In the genomic region with DNA sequence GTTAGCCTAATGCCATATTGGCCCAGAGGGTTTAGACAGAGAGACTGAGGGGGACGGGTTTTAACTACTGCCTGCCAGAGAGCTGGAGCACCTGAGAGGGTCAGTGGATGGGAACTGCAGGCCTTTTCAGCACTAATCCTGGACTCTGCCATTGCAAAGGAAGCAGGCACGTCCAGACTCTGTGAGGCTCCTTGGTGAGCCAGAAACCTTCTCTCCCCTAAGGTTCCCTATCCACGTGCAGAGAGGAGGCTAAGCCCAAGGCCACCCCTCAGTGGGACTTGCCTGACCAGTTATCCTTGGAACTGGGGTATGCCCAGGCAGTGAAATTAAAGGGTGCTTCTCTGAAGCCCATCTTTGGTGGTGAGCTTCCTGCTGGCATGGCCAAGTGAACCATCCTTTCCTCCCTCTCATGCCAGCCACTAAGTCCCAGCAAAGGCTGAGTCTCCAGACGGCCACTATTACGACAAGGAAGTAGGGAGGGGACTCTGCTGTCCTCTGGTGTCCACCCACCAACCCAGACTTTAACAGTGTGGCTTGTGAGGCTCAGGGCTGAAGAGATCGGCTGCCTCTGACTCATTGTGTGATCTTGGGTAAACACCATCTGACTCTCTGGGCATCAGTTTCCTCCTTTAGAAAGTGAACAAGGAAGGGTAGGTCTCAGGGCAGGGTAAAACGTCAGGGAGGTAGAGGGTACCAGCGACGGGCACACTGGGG, we compare ENCODE assay signal across 9 cellular contexts. TPM values are rescaled to one million over a fixed set of nuclear protein-coding genes. Genes with fewer than 3 reads are reported as not detected.
A peak's percentile ranks its signal among the peaks of the same experiment; 100 is the strongest.
DNase-seq lines count a peak whose midpoint lies in the region; ATAC-seq, FAIRE-seq and TF ChIP-seq lines count a peak whose summit lies in the region.
"Had no signal": no experiment of that assay in that cellular context is flagged by ENCODE, and none has a peak within 500 bp of the region (broad histone marks: within the 10 kb centered on the region; RNA-seq: fewer than 3 reads in every experiment).

No MANE protein-coding gene starts in this region.

- DNase-seq in heart left ventricle (no peak), left ventricle myocardium superior (no peak), GM12878 (ENCODE audit: low read depth, low spot score) (no peak), left lung (peak in 1 of 2 donors; percentile 83), DMS79 treated with DMSO at 0.1 percent for 48 hours (lab: John Stamatoyannopoulos, UW) (no peak), foreskin keratinocyte (no peak)
- DNase-seq: stimulated activated CD4-positive, alpha-beta T cell treated with anti-CD3 and anti-CD28 coated beads, Interleukin-2, amount 100 ng/mL, for 24 hours had no signal

- H3K36me3 ChIP-seq in heart left ventricle (no peaks in the 10 kb centered on the region), GM12878 (ENCODE audit: control insufficient read depth in 2 of 2, insufficient read depth in 2 of 2, low read length in 1 of 2) (no peaks in the 10 kb centered on the region), left lung (no peaks in the 10 kb centered on the region), urinary bladder (ENCODE audit: insufficient read depth) (no peaks in the 10 kb centered on the region)

- RAD21 ChIA-PET in GM12878 (lab: Charles Lee; ENCODE audit: unreplicated experiment) = no interaction called here

- no peak overlapping the region for H3K4me3 ChIP-seq in heart left ventricle
- H3K4me3 ChIP-seq in GM12878 = no peak overlapping the region
- no peak overlapping the region for H3K4me3 ChIP-seq in left lung
- H3K4me3 ChIP-seq in urinary bladder (ENCODE audit: low read depth, low read length) = no peak overlapping the region

- H4K20me1 ChIP-seq in GM12878 (ENCODE audit: control insufficient read depth, insufficient read depth) = no peaks in the 10 kb centered on the region

- no peak overlapping the region for H2AFZ ChIP-seq in GM12878 (ENCODE audit: control insufficient read depth, low read depth, low read length)

- in situ Hi-C loops in GM12878 (cut with MboI) = no loop called here

- WGBS in heart left ventricle, 4 donors = 72 to 80% (median 75%) methylated on average over 7 to 9 of the region's 9 CpGs
- 2% methylated on average over 9 of the region's 9 CpGs for WGBS in GM12878 (ENCODE audit: insufficient coverage, insufficient replicate concordance, low lambda C conversion rate, missing lambda C conversion rate)
- 68% methylated on average over 9 of the region's 9 CpGs for WGBS in urinary bladder

- ATAC-seq in heart left ventricle (peak in 1 of 4 donors; percentile 11), left ventricle myocardium superior (no peak), GM12878 (peak; percentile 41; the same call in 2 of the 3 replicates), left lung (peak; percentile 72), foreskin keratinocyte (no peak), HG03097 (IDR thresholded peaks at IDR 0.05; ENCODE audit: low FRiP score, unreplicated experiment) (no peak)

- H3K27me3 ChIP-seq in heart left ventricle (peaks cover 0 to 36% (median 10%) of the 10 kb centered on the region in 9 donors), GM12878 (replicated peaks in 1 of 2; ENCODE audit: control insufficient read depth in 2 of 2, insufficient read depth in 2 of 2, low read length in 1 of 2) (peaks cover 8 to 17% of the 10 kb centered on the region in 2 experiments; a peak in 3 of 4 replicates), left lung (peaks cover 13 to 53% of the 10 kb centered on the region in 2 donors), foreskin keratinocyte (peaks cover 88% of the 10 kb centered on the region)

- TF ChIP-seq POLR2A in heart left ventricle (IDR thresholded peaks at IDR 0.05) = no peak
- TF ChIP-seq POLR2A in GM12878 (IDR thresholded peaks at IDR 0.05; ENCODE audit: low read depth, low read length) = no peak

- no peak for FAIRE-seq in GM12878 (lab: Jason Lieb, UNC)

- TF ChIP-seq RAD21 in GM12878 (IDR thresholded peaks at IDR 0.05; ENCODE audit: insufficient read depth, low read depth, low read length) = no peak

- no peaks in the 10 kb centered on the region for H3K79me2 ChIP-seq in GM12878 (ENCODE audit: control insufficient read depth, insufficient read depth, low read length)

- H3K9me3 ChIP-seq in heart left ventricle (no peaks in the 10 kb centered on the region), GM12878 (replicated peaks; ENCODE audit: control insufficient read depth, insufficient read depth, low read length) (no peaks in the 10 kb centered on the region), left lung (no peaks in the 10 kb centered on the region)

- intact Hi-C loops in heart left ventricle (cut with DNase I) = no loop called here
- intact Hi-C loops in left ventricle myocardium superior (cut with micrococcal nuclease) = no loop called here
- intact Hi-C loops in GM12878 (cut with micrococcal nuclease; ENCODE audit: unreplicated experiment) = no loop called here
- intact Hi-C loops in left lung (cut with DNase I) = no loop called here

- CTCF ChIA-PET in GM12878 (lab: Yijun Ruan, JAX) = interaction anchor here (2.0 kb wide), 1 partner anchor 62 kb away, joined by 8 read pairs; no protein-coding TSS in a partner anchor

- no TSS peak for BruUV-seq in GM12878 (replicated peaks; lab: Mats Ljungman, UMichigan)

- POLR2A ChIA-PET in GM12878 (lab: Charles Lee) = no interaction called here

- TF ChIP-seq EP300 in GM12878 (IDR thresholded peaks at IDR 0.05; ENCODE audit: borderline replicate concordance in 1 of 2, control insufficient read depth in 1 of 2, low read depth in 2 of 2, low read length in 2 of 2) = no peak

- no peak overlapping the region for H3K4me2 ChIP-seq in GM12878 (ENCODE audit: control insufficient read depth, insufficient read depth)

- H3K9ac ChIP-seq in GM12878 (ENCODE audit: control insufficient read depth, insufficient read depth, low read length) = no peak overlapping the region

- SMC1A ChIA-PET in GM12878 (lab: Charles Lee; ENCODE audit: uncharacterized antibody, unreplicated experiment) = no interaction called here

- TF ChIP-seq CTCF in heart left ventricle (IDR thresholded peaks at IDR 0.05) (peak in 2 of 12 donors; percentile 14 to 22), GM12878 (IDR thresholded peaks at IDR 0.05 in 2 of 3, conservative IDR thresholded peaks at IDR 0.05 in 1 of 3; ENCODE audit: control insufficient read depth in 2 of 3, extremely low read depth in 1 of 3, insufficient read depth in 1 of 3, low read depth in 3 of 3, low read length in 3 of 3) (no peak), left lung (IDR thresholded peaks at IDR 0.05) (no peak), foreskin keratinocyte (conservative IDR thresholded peaks at IDR 0.05) (no peak)

- peak overlapping the region; percentile 4 to 87 (median 72) for H3K27ac ChIP-seq in heart left ventricle
- no peak overlapping the region for H3K27ac ChIP-seq in GM12878 (ENCODE audit: control insufficient read depth, insufficient read depth)
- peak overlapping the region; percentile 70 to 94 for H3K27ac ChIP-seq in left lung
- peak overlapping the region; percentile 64 for H3K27ac ChIP-seq in urinary bladder (ENCODE audit: low read depth)
- no peak overlapping the region for H3K27ac ChIP-seq in foreskin keratinocyte

- peaks cover 0 to 54% (median 16%) of the 10 kb centered on the region in 12 donors for H3K4me1 ChIP-seq in heart left ventricle
- no peaks in the 10 kb centered on the region for H3K4me1 ChIP-seq in GM12878 (ENCODE audit: control insufficient read depth, insufficient read depth, low read length)
- peaks cover 10 to 21% of the 10 kb centered on the region in 2 donors for H3K4me1 ChIP-seq in left lung
- H3K4me1 ChIP-seq in urinary bladder (ENCODE audit: insufficient read depth) = no peaks in the 10 kb centered on the region
- H3K4me1 ChIP-seq in foreskin keratinocyte = no peaks in the 10 kb centered on the region

TF ChIP-seq in GM12878, 131 proteins besides CTCF, POLR2A, EP300 and RAD21 (continues in another document):
- TF ChIP-seq, protein P1, sequence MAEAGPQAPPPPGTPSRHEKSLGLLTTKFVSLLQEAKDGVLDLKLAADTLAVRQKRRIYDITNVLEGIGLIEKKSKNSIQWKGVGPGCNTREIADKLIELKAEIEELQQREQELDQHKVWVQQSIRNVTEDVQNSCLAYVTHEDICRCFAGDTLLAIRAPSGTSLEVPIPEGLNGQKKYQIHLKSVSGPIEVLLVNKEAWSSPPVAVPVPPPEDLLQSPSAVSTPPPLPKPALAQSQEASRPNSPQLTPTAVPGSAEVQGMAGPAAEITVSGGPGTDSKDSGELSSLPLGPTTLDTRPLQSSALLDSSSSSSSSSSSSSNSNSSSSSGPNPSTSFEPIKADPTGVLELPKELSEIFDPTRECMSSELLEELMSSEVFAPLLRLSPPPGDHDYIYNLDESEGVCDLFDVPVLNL (IDR thresholded peaks at IDR 0.05; ENCODE audit: low read depth, low read length) = no peak
- TF ChIP-seq ZSCAN29 (IDR thresholded peaks at IDR 0.05) (no peak), ASH2L (IDR thresholded peaks at IDR 0.05; ENCODE audit: borderline replicate concordance, low read depth) (no peak), SIN3A (IDR thresholded peaks at IDR 0.05; ENCODE audit: low read depth, low read length) (no peak), MEF2A (IDR thresholded peaks at IDR 0.05; ENCODE audit: insufficient read depth, low read depth, low read length) (no peak), NBN (IDR thresholded peaks at IDR 0.05) (no peak), RFX5 (IDR thresholded peaks at IDR 0.05; ENCODE audit: low read depth, low read length) (no peak), SUZ12 (IDR thresholded peaks at IDR 0.05; ENCODE audit: unreplicated experiment) (no peak)

RNA-seq across cellular contexts. Expression of a gene that starts 3.9 kb away (rescaled TPM):
- total RNA-seq in heart left ventricle (10 to 100 TPM; 20.4 to 50.3 (median 30.7) TPM), left ventricle myocardium superior (88.9 TPM), GM12878 (2014; rRNA removed) (not detected in 2 replicates), GM12878 (2014; rRNA removed; fragmentation: Illumina TruSeq; extraction: Trizol) (not detected in 2 replicates), GM12878 (2021) (0.40 and 0.85 TPM in 2 replicates), left lung (100 to 1,000 TPM; 244 to 296 TPM), urinary bladder (11.7 TPM), foreskin keratinocyte (0.63 and 0.65 TPM in 2 replicates)
- polyA plus RNA-seq in heart left ventricle (10 to 100 TPM; 18.3 to 60.3 TPM), GM12878 (2011; rRNA removed) (0.09 and 0.16 TPM in 2 replicates), GM12878 (2014; fragmentation: Illumina TruSeq; extraction: Trizol) (not detected in 2 replicates), GM12878 (2014; fragmentation: Nextera tagmentation; extraction: Ambion mirVana) (not detected), GM12878 (2014; rRNA removed) (not detected in 2 replicates), GM12878 (2016; fragmentation: Nextera tagmentation; extraction: Ambion mirVana) (not detected), urinary bladder (14.2 TPM), foreskin keratinocyte (0.54 and 0.55 TPM in 2 replicates)
- not detected in 2 replicates for total RNA-seq in GM12878 (2013; cell fraction: nucleolus; rRNA removed)
- polyA plus RNA-seq in GM12878 (2011; ENCODE audit: low read depth) = not detected
- polyA plus RNA-seq in GM12878 (2011; cell fraction: cytosol; rRNA removed) = 0.10 TPM in 1 of 2 replicates, not detected in the other
- 0.13 and 0.22 TPM in 2 replicates for polyA plus RNA-seq in GM12878 (2011; cell fraction: nucleus; rRNA removed)
- not detected in 2 replicates for polyA plus RNA-seq in GM12878 (2012)
- 0.82 and 0.95 TPM in 2 replicates for polyA minus RNA-seq in GM12878 (2011; rRNA and poly(A)+ RNA removed)
- polyA minus RNA-seq in GM12878 (2011; cell fraction: cytosol; rRNA and poly(A)+ RNA removed) = not detected in 2 replicates
- 0.19 and 0.24 TPM in 2 replicates for polyA minus RNA-seq in GM12878 (2011; cell fraction: nucleus; rRNA and poly(A)+ RNA removed)

Comparison
In these comparisons a context has a peak if more than half of its experiments do, and no peak if none do; other contexts are left out.
1. ATAC-seq: peak in GM12878 (single experiment) and left lung (single experiment); none in left ventricle myocardium superior (single experiment), foreskin keratinocyte (single experiment) and HG03097 (single experiment).
2. H3K27ac ChIP-seq: peak in heart left ventricle (12 of 12), left lung (2 of 2) and urinary bladder (single experiment); none in GM12878 (single experiment) and foreskin keratinocyte (single experiment).